ENCODE assay signal across 1 cellular context in genomic region chr5:139167952-139168720, GRCh38.
TF ChIP-seq lines count a peak whose summit lies in the region.

No MANE protein-coding gene starts in this region.

TF ChIP-seq in WTC11, 78 proteins besides CTCF, POLR2A, EP300 and RAD21 (continued from another document):
- TF ChIP-seq ATF1 (CRISPR knock-in tag; IDR thresholded peaks at IDR 0.05) (no peak), NFYB (CRISPR knock-in tag; conservative IDR thresholded peaks at IDR 0.05; ENCODE audit: low read depth) (no peak), ZNF317 (CRISPR knock-in tag; IDR thresholded peaks at IDR 0.05; ENCODE audit: borderline replicate concordance, low read depth) (no peak), USF1 (CRISPR knock-in tag; IDR thresholded peaks at IDR 0.05) (no peak), CREB1 (CRISPR knock-in tag; IDR thresholded peaks at IDR 0.05) (no peak), STAT6 (CRISPR knock-in tag; conservative IDR thresholded peaks at IDR 0.05; ENCODE audit: low read depth) (no peak), ZBTB43 (CRISPR knock-in tag; IDR thresholded peaks at IDR 0.05) (no peak)
- TF ChIP-seq, protein P1, sequence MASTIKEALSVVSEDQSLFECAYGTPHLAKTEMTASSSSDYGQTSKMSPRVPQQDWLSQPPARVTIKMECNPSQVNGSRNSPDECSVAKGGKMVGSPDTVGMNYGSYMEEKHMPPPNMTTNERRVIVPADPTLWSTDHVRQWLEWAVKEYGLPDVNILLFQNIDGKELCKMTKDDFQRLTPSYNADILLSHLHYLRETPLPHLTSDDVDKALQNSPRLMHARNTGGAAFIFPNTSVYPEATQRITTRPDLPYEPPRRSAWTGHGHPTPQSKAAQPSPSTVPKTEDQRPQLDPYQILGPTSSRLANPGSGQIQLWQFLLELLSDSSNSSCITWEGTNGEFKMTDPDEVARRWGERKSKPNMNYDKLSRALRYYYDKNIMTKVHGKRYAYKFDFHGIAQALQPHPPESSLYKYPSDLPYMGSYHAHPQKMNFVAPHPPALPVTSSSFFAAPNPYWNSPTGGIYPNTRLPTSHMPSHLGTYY (CRISPR knock-in tag; IDR thresholded peaks at IDR 0.05), result no peak
- TF ChIP-seq, protein P2, sequence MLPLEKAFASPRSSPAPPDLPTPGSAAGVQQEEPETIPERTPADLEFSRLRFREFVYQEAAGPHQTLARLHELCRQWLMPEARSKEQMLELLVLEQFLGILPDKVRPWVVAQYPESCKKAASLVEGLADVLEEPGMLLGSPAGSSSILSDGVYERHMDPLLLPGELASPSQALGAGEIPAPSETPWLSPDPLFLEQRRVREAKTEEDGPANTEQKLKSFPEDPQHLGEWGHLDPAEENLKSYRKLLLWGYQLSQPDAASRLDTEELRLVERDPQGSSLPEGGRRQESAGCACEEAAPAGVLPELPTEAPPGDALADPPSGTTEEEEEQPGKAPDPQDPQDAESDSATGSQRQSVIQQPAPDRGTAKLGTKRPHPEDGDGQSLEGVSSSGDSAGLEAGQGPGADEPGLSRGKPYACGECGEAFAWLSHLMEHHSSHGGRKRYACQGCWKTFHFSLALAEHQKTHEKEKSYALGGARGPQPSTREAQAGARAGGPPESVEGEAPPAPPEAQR (CRISPR knock-in tag; IDR thresholded peaks at IDR 0.05), result no peak
